Comparison of ENCODE assay signal across 8 cellular contexts in the genomic region with DNA sequence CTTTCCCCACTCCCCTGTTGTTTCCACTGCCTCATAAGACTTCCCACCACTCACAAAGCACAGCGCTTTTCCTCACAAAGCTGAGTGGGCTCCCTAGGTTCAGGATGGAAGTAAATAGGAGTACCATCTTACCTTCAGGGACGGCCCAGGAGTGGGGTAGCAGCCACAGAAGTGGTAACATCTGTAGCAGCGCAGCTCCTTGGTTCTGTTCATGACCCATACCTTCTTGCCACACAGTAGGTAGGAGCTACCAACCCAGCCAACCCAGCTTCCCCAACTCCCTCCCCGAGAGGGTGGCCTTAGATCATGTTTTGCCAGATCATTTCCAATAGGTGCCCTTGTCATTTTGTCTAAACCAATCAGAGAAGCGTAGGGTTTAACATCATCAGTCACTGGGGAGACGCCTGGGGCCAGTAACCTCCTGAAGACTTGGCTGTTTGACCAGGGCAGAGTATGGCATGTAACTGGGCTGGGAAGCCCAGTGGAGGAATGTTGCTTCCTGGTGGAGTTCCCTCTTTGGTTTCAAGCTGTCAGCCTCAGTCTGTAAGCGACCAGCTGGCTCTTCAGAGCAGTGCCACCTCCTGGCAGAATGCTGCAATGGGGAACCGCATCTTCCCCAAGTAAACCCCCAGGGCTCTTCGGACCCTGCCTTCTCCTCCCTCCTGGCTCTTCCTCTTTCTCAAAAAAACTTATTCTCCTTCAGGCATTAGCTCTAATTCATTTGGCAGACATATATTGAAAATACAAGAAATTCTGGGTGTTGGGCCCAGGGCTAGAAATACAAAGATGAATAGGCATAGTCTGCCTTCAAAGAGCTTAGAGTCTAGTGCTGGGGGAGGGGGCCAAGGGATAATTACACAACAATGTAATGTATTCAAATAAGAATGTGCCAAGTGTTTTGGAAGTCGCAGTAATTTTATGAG. TPM values are rescaled to one million over a fixed set of nuclear protein-coding genes. Genes with fewer than 3 reads are reported as not detected.
DNase-seq lines count a peak whose midpoint lies in the region; TF ChIP-seq lines count a peak whose summit lies in the region.

HLA-DMA (minus strand) TSS at position 281 of the 923 bp plus-strand sequence; CDS start at position 220, 61 bp downstream.

- no peaks in the 10 kb centered on the region for H3K9me2 ChIP-seq in Karpas-422 (replicated peaks; ENCODE audit: insufficient read depth, low read length)

- no peak within 1 kb of the TSS for H2AFZ ChIP-seq in Karpas-422 (ENCODE audit: low read length)

- peaks cover 87% of the 10 kb centered on the region for H3K4me1 ChIP-seq in Karpas-422 (ENCODE audit: low read length)

- peak within 1 kb of the TSS; percentile 93 for H3K4me2 ChIP-seq in Karpas-422 (ENCODE audit: low read depth, low read length, poor library complexity, severe bottlenecking)

- no peaks in the 10 kb centered on the region for H3K9me3 ChIP-seq in Karpas-422 (ENCODE audit: low read length)

- peak within 1 kb of the TSS; percentile 96 for H3K27ac ChIP-seq in Karpas-422 (ENCODE audit: low read length)

- peaks cover 10% of the 10 kb centered on the region for H3K36me3 ChIP-seq in Karpas-422 (ENCODE audit: insufficient read depth, low read length)

- no peaks in the 10 kb centered on the region for H3K27me3 ChIP-seq in Karpas-422 (ENCODE audit: low read length)

- H3K9ac ChIP-seq in Karpas-422 (ENCODE audit: low read length) = peak within 1 kb of the TSS; percentile 81

- H4K20me1 ChIP-seq in Karpas-422 (ENCODE audit: insufficient read depth, low read depth, low read length) = no peaks in the 10 kb centered on the region

- H3K4me3 ChIP-seq in GM12864 (ENCODE audit: low read depth, low read length) = peak within 1 kb of the TSS; percentile 83
- peak within 1 kb of the TSS; percentile 78 for H3K4me3 ChIP-seq in Karpas-422 (ENCODE audit: low read length)

- peak; percentile 85 for TF ChIP-seq CTCF in GM12864 (IDR thresholded peaks at IDR 0.05; ENCODE audit: low read depth, low read length, missing control alignments)

- H3K79me2 ChIP-seq in Karpas-422 (ENCODE audit: low read length) = peaks cover 37% of the 10 kb centered on the region

- DNase-seq in GM12864 (ENCODE audit: low read depth) = peak; percentile 96
- DNase-seq in H4 (ENCODE audit: low spot score) = peak; percentile 81
- DNase-seq in Karpas-422 = peak; percentile 98
- peak; percentile 29 to 90 (median 67) for DNase-seq in T-helper 2 cell
- peak; percentile 97 for DNase-seq in astrocyte of the hippocampus (ENCODE audit: low read depth, low spot score)
- peak; percentile 78 for DNase-seq in hepatic stellate cell (ENCODE audit: low spot score)
- DNase-seq in retina = peak; percentile 46
- DNase-seq in HuH-7.5 (ENCODE audit: low spot score) = no peak

RNA-seq across cellular contexts. Expression of gene HLA-DMA, which starts in this region (rescaled TPM):
- 10.3 and 13.0 TPM in 2 replicates for total RNA-seq in H4 (2014; rRNA removed; shearing (Covaris generic))
- 325 and 451 TPM in 2 replicates for total RNA-seq in Karpas-422 (2014; rRNA removed; shearing (Covaris generic); ENCODE audit: low replicate concordance)

Comparison
In these comparisons a context has a peak if more than half of its experiments do, and no peak if none do; other contexts are left out.
1. RNA of gene HLA-DMA (total RNA-seq): 325 to 451 TPM in Karpas-422; 10.3 to 13.0 TPM in H4; every median in the first group is over 10 times any median in the second.